In genomic region chr2:118089015-118089800, GRCh38 we compare ENCODE assay signal across 8 cellular contexts. TPM values are rescaled to one million over a fixed set of nuclear protein-coding genes. Genes with fewer than 3 reads are reported as not detected.
DNase-seq lines count a peak whose midpoint lies in the region; ATAC-seq, FAIRE-seq and TF ChIP-seq lines count a peak whose summit lies in the region.

No MANE protein-coding gene starts in this region.

- intact Hi-C loops in IMR-90 (cut with micrococcal nuclease) = loop anchor here (5.0 kb wide), 1 partner anchor 98 kb away; no protein-coding TSS in a partner anchor

- H3K36me3 Mint-ChIP-seq in WTC11 = peaks cover 6% of the 10 kb centered on the region
- no peaks in the 10 kb centered on the region for H3K36me3 Mint-ChIP-seq in naive B cell

- no TSS peak for BruUV-seq in IMR-90 (replicated peaks; lab: Mats Ljungman, UMichigan)

- no peaks in the 10 kb centered on the region for H3K9me1 ChIP-seq in IMR-90 (ENCODE audit: insufficient read depth, low read length)

- H3K27ac ChIP-seq in IMR-90 (ENCODE audit: insufficient read depth, low read length) (no peak overlapping the region), esophagus (ENCODE audit: low read depth in 2 of 2, low read length in 1 of 2) (peak overlapping the region in 1 of 2 donors; percentile 40)

- POLR2A ChIA-PET in IMR-90 (lab: Charles Lee; ENCODE audit: unreplicated experiment) (interaction anchor here (0.6 kb wide), 1 partner anchor 72 kb away, joined by 6 read pairs; no protein-coding TSS in a partner anchor), WTC11 (lab: Charles Lee) (interaction anchor here (2.0 kb wide), 1 partner anchor 97 kb away, joined by 8 read pairs; no protein-coding TSS in a partner anchor)

- peak; percentile 37 for DNase-seq in EL
- peak; percentile 58 for DNase-seq in IMR-90
- DNase-seq in WTC11 (ENCODE audit: low spot score) = no peak
- DNase-seq in naive B cell = peak; percentile 7
- DNase-seq in urothelium cell line (ENCODE audit: low spot score) = peak; percentile 68
- DNase-seq in hippocampal formation (lab: John Stamatoyannopoulos, UW) = no peak

- H3K4ac ChIP-seq in IMR-90 (ENCODE audit: low read depth, low read length) = 0 out of 2 replicates have a peak overlapping the region, but pooled peaks have one; percentile 55

- no peak overlapping the region for H3K18ac ChIP-seq in IMR-90 (ENCODE audit: low read depth, low read length)

- H4K5ac ChIP-seq in IMR-90 (ENCODE audit: low read depth, low read length) = no peak overlapping the region

- H3K9me3 ChIP-seq in IMR-90 (ENCODE audit: control insufficient read depth, insufficient read depth, low read length) = no peaks in the 10 kb centered on the region
- H3K9me3 ChIP-seq in esophagus (ENCODE audit: control insufficient read depth in 2 of 2, insufficient read depth in 1 of 2, low read depth in 1 of 2, low read length in 1 of 2) = no peaks in the 10 kb centered on the region

- no peak for TF ChIP-seq RAD21 in IMR-90 (IDR thresholded peaks at IDR 0.05; ENCODE audit: low read length)

- peak; percentile 33 for ATAC-seq in GM21423 (IDR thresholded peaks at IDR 0.05; ENCODE audit: unreplicated experiment)
- ATAC-seq in IMR-90 (ENCODE audit: low read depth) = peak; percentile 54
- ATAC-seq in WTC11 = no peak
- ATAC-seq in naive B cell (ENCODE audit: low read depth in 2 of 2) = peak; percentile 11 to 15

- H3K4me3 ChIP-seq in IMR-90 (ENCODE audit: insufficient read depth, low read depth, low read length) (peak overlapping the region; percentile 75), esophagus (ENCODE audit: low read depth in 1 of 2, low read length in 2 of 2) (peak overlapping the region; percentile 73 to 95)

- H4K91ac ChIP-seq in IMR-90 (ENCODE audit: insufficient read depth, low read depth, low read length) = no peak overlapping the region

- no peak overlapping the region for H2AK9ac ChIP-seq in IMR-90 (replicated peaks; ENCODE audit: low read depth, low read length, poor library complexity)

- in situ Hi-C loops in IMR-90 (cut with MboI; ENCODE audit: low sequenced_read_pairs) = no loop called here

- peak overlapping the region; percentile 88 for H3K4me2 ChIP-seq in IMR-90 (ENCODE audit: low read depth, low read length)

- 0% methylated on average over 6 of the region's 12 CpGs; no CpG with 5 or more reads in 1 of the 2 experiments for WGBS in IMR-90 (ENCODE audit: extremely low coverage in 2 of 2, insufficient read length in 1 of 2), 2 experiments
- WGBS in esophagus, 2 donors = 5 to 8% methylated on average over 12 of the region's 12 CpGs

- no peak overlapping the region for H2BK15ac ChIP-seq in IMR-90 (ENCODE audit: low read depth, low read length)

- peak overlapping the region; percentile 44 for H3K9ac ChIP-seq in IMR-90 (ENCODE audit: low read depth, low read length)

- H3K27me3 Mint-ChIP-seq in WTC11 (ENCODE audit: low read depth) (no peaks in the 10 kb centered on the region), naive B cell (peaks cover 0 to 2% (median 0%) of the 10 kb centered on the region in 3 donors)

- peaks cover 5 to 30% of the 10 kb centered on the region in 2 experiments; a peak in 2 of 4 replicates for H3K79me1 ChIP-seq in IMR-90 (ENCODE audit: low read depth in 1 of 2, low read length in 2 of 2)

- no peak for FAIRE-seq in urothelium cell line (lab: Jason Lieb, UNC)

- H2AFZ ChIP-seq in IMR-90 (replicated peaks; ENCODE audit: low read length, poor library complexity) = peak overlapping the region; percentile 93

- CTCF ChIA-PET in IMR-90 (lab: Yijun Ruan, JAX) (interaction anchor here (1.0 to 1.5 kb wide), 3 partner anchors 11 to 25 kb away, joined by 3 to 4 read pairs (median 3); no protein-coding TSS in a partner anchor), WTC11 (lab: Charles Lee) (interaction anchor here (1.2 to 2.0 kb wide), 4 partner anchors 11 to 275 kb away, joined by 4 to 18 read pairs (median 6); partner anchors contain the start of gene DDX18)

- H3K14ac ChIP-seq in IMR-90 (replicated peaks; ENCODE audit: low read depth, low read length) = 0 out of 2 replicates have a peak overlapping the region, but pooled peaks have one; percentile 39

- 0 out of 2 replicates have a peak overlapping the region, but pooled peaks have one; percentile 6 for H3K23ac ChIP-seq in IMR-90 (ENCODE audit: low read depth, low read length)

- dilution Hi-C loops in IMR-90 (cut with HindIII; ENCODE audit: low sequenced_read_pairs, unreplicated experiment) = no loop called here

- H3K4me1 Mint-ChIP-seq in WTC11 (peaks cover 39% of the 10 kb centered on the region), naive B cell (peaks cover 6 to 36% (median 16%) of the 10 kb centered on the region in 3 donors)

- H2BK5ac ChIP-seq in IMR-90 (ENCODE audit: low read depth, low read length, poor library complexity, severe bottlenecking) = peak overlapping the region; percentile 1

- H3K56ac ChIP-seq in IMR-90 (ENCODE audit: extremely low read depth, insufficient read depth, low read length) = no peak overlapping the region

- H3K36me3 ChIP-seq in IMR-90 (ENCODE audit: control insufficient read depth, insufficient read depth, low read length) = no peaks in the 10 kb centered on the region
- H3K36me3 ChIP-seq in esophagus (ENCODE audit: control insufficient read depth in 2 of 2, insufficient read depth in 2 of 2, low read length in 1 of 2) = no peaks in the 10 kb centered on the region

- H3K27ac Mint-ChIP-seq in WTC11 = peak overlapping the region; percentile 35
- H3K27ac Mint-ChIP-seq in naive B cell = peak overlapping the region in 5 of 6 donors; percentile 56 to 97 (median 95)

- TF ChIP-seq CTCF in IMR-90 (conservative IDR thresholded peaks at IDR 0.05; ENCODE audit: low read depth, low read length) = no peak
- no peak for TF ChIP-seq CTCF in WTC11 (IDR thresholded peaks at IDR 0.05)

- peak overlapping the region; percentile 68 for H3K4me3 Mint-ChIP-seq in WTC11
- peak overlapping the region; percentile 84 to 98 (median 94) for H3K4me3 Mint-ChIP-seq in naive B cell

- H2BK20ac ChIP-seq in IMR-90 (ENCODE audit: low read depth, low read length) = no peak overlapping the region

- no peak overlapping the region for H2AK5ac ChIP-seq in IMR-90 (ENCODE audit: low read depth, low read length)

- TF ChIP-seq POLR2A in IMR-90 (IDR thresholded peaks at IDR 0.05; ENCODE audit: low read depth, low read length) = no peak

- H2BK120ac ChIP-seq in IMR-90 (ENCODE audit: low read depth, low read length) = no peak overlapping the region

- H3K27me3 ChIP-seq in IMR-90 (ENCODE audit: control insufficient read depth, insufficient read depth, low read length) = peaks cover 2% of the 10 kb centered on the region; the same call in 1 of the 2 replicates
- no peaks in the 10 kb centered on the region for H3K27me3 ChIP-seq in esophagus (ENCODE audit: control insufficient read depth in 1 of 2, insufficient read depth in 2 of 2, low read length in 2 of 2)

- H3K9me3 Mint-ChIP-seq in WTC11 (peaks cover 6% of the 10 kb centered on the region), naive B cell (peaks cover 0 to 2% (median 0%) of the 10 kb centered on the region in 7 donors)

- peak overlapping the region in 1 of 2 experiments; percentile 20; a peak in 1 of 4 replicates for H4K8ac ChIP-seq in IMR-90 (ENCODE audit: low read depth in 2 of 2, low read length in 2 of 2)

- H3K4me1 ChIP-seq in IMR-90 (ENCODE audit: control insufficient read depth, insufficient read depth, low read length) (peaks cover 1% of the 10 kb centered on the region; the same call in 1 of the 2 replicates), esophagus (ENCODE audit: control insufficient read depth in 2 of 2, insufficient read depth in 2 of 2, low read length in 1 of 2) (no peaks in the 10 kb centered on the region)

- peaks cover 10% of the 10 kb centered on the region; the same call in 1 of the 2 replicates for H4K20me1 ChIP-seq in IMR-90 (ENCODE audit: insufficient read depth, low read length)

TF ChIP-seq in IMR-90, 13 proteins besides CTCF, POLR2A, EP300 and RAD21 (continues in another document):
- TF ChIP-seq RCOR1 (IDR thresholded peaks at IDR 0.05; ENCODE audit: insufficient replicate concordance, low read length) (no peak), MAZ (IDR thresholded peaks at IDR 0.05; ENCODE audit: borderline replicate concordance, low read depth, low read length) (no peak), ELK1 (IDR thresholded peaks at IDR 0.05; ENCODE audit: borderline replicate concordance, low read depth, low read length) (no peak), MAFK (IDR thresholded peaks at IDR 0.05; ENCODE audit: low read depth, low read length) (no peak), RFX5 (IDR thresholded peaks at IDR 0.05; ENCODE audit: low read depth, low read length) (no peak)

TF ChIP-seq in WTC11, 78 proteins besides CTCF, POLR2A, EP300 and RAD21:
- no peak for TF ChIP-seq NR2C2 (CRISPR knock-in tag; IDR thresholded peaks at IDR 0.05)
- no peak for TF ChIP-seq TP53 (CRISPR knock-in tag; IDR thresholded peaks at IDR 0.05)
- no peak for TF ChIP-seq JUN (CRISPR knock-in tag; IDR thresholded peaks at IDR 0.05)
- no peak for TF ChIP-seq TCF7 (CRISPR knock-in tag; IDR thresholded peaks at IDR 0.05; ENCODE audit: low read depth)
- no peak for TF ChIP-seq FOXK1 (CRISPR knock-in tag; IDR thresholded peaks at IDR 0.05)
- no peak for TF ChIP-seq FOXJ3 (CRISPR knock-in tag; IDR thresholded peaks at IDR 0.05; ENCODE audit: borderline replicate concordance)
- TF ChIP-seq OVOL2 (CRISPR knock-in tag; IDR thresholded peaks at IDR 0.05; ENCODE audit: borderline replicate concordance) = no peak
- TF ChIP-seq RELA (CRISPR knock-in tag; IDR thresholded peaks at IDR 0.05; ENCODE audit: borderline replicate concordance) = no peak
- no peak for TF ChIP-seq ELF4 (CRISPR knock-in tag; IDR thresholded peaks at IDR 0.05; ENCODE audit: low read depth)

RNA-seq across cellular contexts. Expression of gene INSIG2, which starts 0.9 kb away (rescaled TPM):
- total RNA-seq in IMR-90 (2012; rRNA removed) (9.1 and 12.5 TPM in 2 replicates), WTC11 (2021) (10.7 to 11.9 TPM (median 10.8 TPM) in 3 replicates)
- polyA plus RNA-seq in IMR-90 (2012; rRNA removed) (8.2 and 11.7 TPM in 2 replicates), esophagus (1 to 10 TPM; 7.0 to 7.5 TPM), naive B cell (ENCODE audit: low read depth in 6 of 6) (10 to 100 TPM; 23.6 to 54.5 (median 27.3) TPM)
- 2.4 TPM in 2 replicates for polyA plus RNA-seq in IMR-90 (2012; cell fraction: cytosol; rRNA removed)
- 1.8 and 17.1 TPM in 2 replicates for polyA plus RNA-seq in IMR-90 (2012; cell fraction: nucleus; rRNA removed; ENCODE audit: low replicate concordance)

Comparison
In these comparisons a context has a peak if more than half of its experiments do, and no peak if none do; other contexts are left out.
1. DNase-seq: peak in EL (single experiment), IMR-90 (single experiment), naive B cell (single experiment) and urothelium cell line (single experiment); none in WTC11 (single experiment) and hippocampal formation (0 of 2).